Comparison of ENCODE assay signal across 29 cellular contexts in the genomic region with DNA sequence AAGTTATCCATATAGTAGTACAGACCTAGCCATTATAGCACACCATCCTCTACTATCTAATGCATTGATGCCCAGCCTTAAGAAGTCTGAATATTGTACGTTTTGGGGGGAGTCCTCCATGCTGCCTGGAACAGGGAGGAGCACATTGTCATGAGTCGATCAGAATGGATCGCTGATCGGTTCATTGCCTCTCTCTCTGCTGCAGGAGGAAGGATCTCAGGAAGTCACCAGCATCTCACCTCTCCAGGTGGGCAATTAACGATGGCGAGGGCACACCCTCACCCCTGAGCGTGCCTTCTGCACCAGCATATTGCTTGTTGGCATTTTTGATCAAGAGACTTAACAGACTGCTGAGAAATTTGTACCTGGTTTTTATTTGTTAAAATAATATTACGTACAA. TPM values are rescaled to one million over a fixed set of nuclear protein-coding genes. Genes with fewer than 3 reads are reported as not detected.
DNase-seq lines count a peak whose midpoint lies in the region; ATAC-seq and TF ChIP-seq lines count a peak whose summit lies in the region.
"Had no signal": no experiment of that assay in that cellular context is flagged by ENCODE, and none has a peak within 500 bp of the region (broad histone marks: within the 10 kb centered on the region; RNA-seq: fewer than 3 reads in every experiment).

No MANE protein-coding gene starts in this region.

- peak overlapping the region; percentile 31 for H3K27ac Mint-ChIP-seq in activated CD8-positive, alpha-beta memory T cell treated with anti-CD3 and anti-CD28 coated beads, Interleukin-2, amount 10 ng/mL, durations not matched to agents 7 days and 5 days
- peak overlapping the region; percentile 53 to 78 for H3K27ac Mint-ChIP-seq in effector memory CD8-positive, alpha-beta T cell
- H3K27ac Mint-ChIP-seq in stimulated activated memory B cell treated with anti-CD40 and anti-IgM and Interleukin-4, amounts not matched to agents 10 μg/mL and 1 μg/mL and 100 μg/mL, for 72 hours: peak overlapping the region; percentile 78

- no peaks in the 10 kb centered on the region for H3K9me3 Mint-ChIP-seq in activated CD8-positive, alpha-beta memory T cell treated with anti-CD3 and anti-CD28 coated beads, Interleukin-2, amount 10 ng/mL, durations not matched to agents 7 days and 5 days (ENCODE audit: low read depth)
- H3K9me3 Mint-ChIP-seq in effector memory CD8-positive, alpha-beta T cell: no peaks in the 10 kb centered on the region
- H3K9me3 Mint-ChIP-seq in stimulated activated memory B cell treated with anti-CD40 and anti-IgM and Interleukin-4, amounts not matched to agents 10 μg/mL and 1 μg/mL and 100 μg/mL, for 72 hours: no peaks in the 10 kb centered on the region
- H3K9me3 Mint-ChIP-seq: activated CD4-positive, alpha-beta T cell treated with anti-CD3 and anti-CD28 coated beads, Interleukin-2, amount 10 ng/mL, durations not matched to agents 7 days and 5 days; activated naive CD4-positive, alpha-beta T cell treated with anti-CD3 and anti-CD28 coated beads, Interleukin-2, amount 50 U/mL, for 24 hours; activated T-cell treated with anti-CD3 and anti-CD28 coated beads, Interleukin-2, amount 50 U/mL, for 4 hours; mesothelial cell of epicardium; naive thymus-derived CD8-positive, alpha-beta T cell had no signal

- H3K4me3 Mint-ChIP-seq in activated CD8-positive, alpha-beta memory T cell treated with anti-CD3 and anti-CD28 coated beads, Interleukin-2, amount 10 ng/mL, durations not matched to agents 7 days and 5 days: no peak overlapping the region
- H3K4me3 Mint-ChIP-seq in effector memory CD8-positive, alpha-beta T cell: peak overlapping the region in 1 of 2 donors; percentile 38
- H3K4me3 Mint-ChIP-seq in stimulated activated memory B cell treated with anti-CD40 and anti-IgM and Interleukin-4, amounts not matched to agents 10 μg/mL and 1 μg/mL and 100 μg/mL, for 72 hours: no peak overlapping the region
- H3K4me3 Mint-ChIP-seq: activated CD4-positive, alpha-beta T cell treated with anti-CD3 and anti-CD28 coated beads, Interleukin-2, amount 10 ng/mL, durations not matched to agents 7 days and 5 days; activated T-cell treated with anti-CD3 and anti-CD28 coated beads, Interleukin-2, amount 50 U/mL, for 4 hours; mesothelial cell of epicardium had no signal

- H3K4me1 Mint-ChIP-seq in activated CD8-positive, alpha-beta memory T cell treated with anti-CD3 and anti-CD28 coated beads, Interleukin-2, amount 10 ng/mL, durations not matched to agents 7 days and 5 days: peaks cover 95% of the 10 kb centered on the region
- H3K4me1 Mint-ChIP-seq in effector memory CD8-positive, alpha-beta T cell (ENCODE audit: low read depth in 2 of 2): peaks cover 74 to 78% of the 10 kb centered on the region in 2 donors
- H3K4me1 Mint-ChIP-seq in stimulated activated memory B cell treated with anti-CD40 and anti-IgM and Interleukin-4, amounts not matched to agents 10 μg/mL and 1 μg/mL and 100 μg/mL, for 72 hours: peaks cover 78% of the 10 kb centered on the region

- DNase-seq in right atrium auricular region (ENCODE audit: low spot score) (peak; percentile 9), Right ventricle myocardium inferior (ENCODE audit: missing footprints) (no peak), NOMO-1 (lab: John Stamatoyannopoulos, UW; ENCODE audit: unreplicated experiment in 2 of 2) (no peak), vagina (ENCODE audit: extremely low spot score in 2 of 2) (no peak)
- DNase-seq in activated CD8-positive, alpha-beta memory T cell treated with anti-CD3 and anti-CD28 coated beads, Interleukin-2, amount 10 ng/mL, durations not matched to agents 7 days and 5 days: no peak
- DNase-seq in effector memory CD8-positive, alpha-beta T cell: no peak
- DNase-seq: activated CD4-positive, alpha-beta T cell treated with anti-CD3 and anti-CD28 coated beads, Interleukin-2, amount 10 ng/mL, durations not matched to agents 7 days and 5 days; activated T-cell treated with anti-CD3 and anti-CD28 coated beads, Interleukin-2, amount 50 U/mL, for 4 hours; body of pancreas; C1 segment of cervical spinal cord; effector memory CD4-positive, alpha-beta T cell; naive thymus-derived CD8-positive, alpha-beta T cell; NCI-H187 treated with DMSO at 0.1 percent for 48 hours; NCI-H526 treated with DMSO at 0.1 percent for 48 hours; right cardiac atrium; spleen; stimulated activated CD4-positive, alpha-beta T cell treated with anti-CD3 and anti-CD28 coated beads, Interleukin-4, amount 100 ng/mL, for 1 hour; stimulated activated naive CD4-positive, alpha-beta T cell treated with Interleukin-2 at 50 U/mL for 16 hours; WERI-Rb-1 had no signal

- H3K27me3 ChIP-seq in right atrium auricular region (no peaks in the 10 kb centered on the region), vagina (no peaks in the 10 kb centered on the region)
- H3K27me3 ChIP-seq: body of pancreas, esophagus muscularis mucosa, spleen had no signal

- H3K9me3 ChIP-seq in right atrium auricular region (no peaks in the 10 kb centered on the region), vagina (no peaks in the 10 kb centered on the region)
- H3K9me3 ChIP-seq: body of pancreas, esophagus muscularis mucosa, spleen had no signal

- no peaks in the 10 kb centered on the region for H3K27me3 Mint-ChIP-seq in activated CD8-positive, alpha-beta memory T cell treated with anti-CD3 and anti-CD28 coated beads, Interleukin-2, amount 10 ng/mL, durations not matched to agents 7 days and 5 days
- no peaks in the 10 kb centered on the region for H3K27me3 Mint-ChIP-seq in effector memory CD8-positive, alpha-beta T cell
- H3K27me3 Mint-ChIP-seq in stimulated activated memory B cell treated with anti-CD40 and anti-IgM and Interleukin-4, amounts not matched to agents 10 μg/mL and 1 μg/mL and 100 μg/mL, for 72 hours: no peaks in the 10 kb centered on the region
- H3K27me3 Mint-ChIP-seq: activated CD4-positive, alpha-beta T cell treated with anti-CD3 and anti-CD28 coated beads, Interleukin-2, amount 10 ng/mL, durations not matched to agents 7 days and 5 days; activated naive CD4-positive, alpha-beta T cell treated with anti-CD3 and anti-CD28 coated beads, Interleukin-2, amount 50 U/mL, for 24 hours; naive thymus-derived CD8-positive, alpha-beta T cell had no signal

- CTCF ChIA-PET in activated CD8-positive, alpha-beta memory T cell treated with anti-CD3 and anti-CD28 coated beads, Interleukin-2, amount 10 ng/mL, durations not matched to agents 7 days and 5 days (lab: Charles Lee): interaction anchor here (1.7 to 6.8 kb wide), 2 partner anchors 9 to 178 kb away, joined by 5 to 38 read pairs; no protein-coding TSS in a partner anchor

- intact Hi-C loops in Right ventricle myocardium inferior (cut with DNase I): no loop called here
- intact Hi-C loops in vagina (cut with DNase I): no loop called here

- TF ChIP-seq POLR2A in vagina (IDR thresholded peaks at IDR 0.05): no peak

- no peak overlapping the region for H3K4me3 ChIP-seq in right atrium auricular region
- no peak overlapping the region for H3K4me3 ChIP-seq in vagina
- H3K4me3 ChIP-seq: body of pancreas, esophagus muscularis mucosa, spleen had no signal

- peaks cover 0 to 79% of the 10 kb centered on the region in 2 donors for H3K4me1 ChIP-seq in right atrium auricular region
- peaks cover 80% of the 10 kb centered on the region for H3K4me1 ChIP-seq in vagina

- TF ChIP-seq CTCF in right atrium auricular region (IDR thresholded peaks at IDR 0.05): no peak
- no peak for TF ChIP-seq CTCF in vagina (IDR thresholded peaks at IDR 0.05)

- ATAC-seq in Right ventricle myocardium inferior (no peak), GM21423 (IDR thresholded peaks at IDR 0.05; ENCODE audit: unreplicated experiment) (no peak)
- ATAC-seq in activated CD8-positive, alpha-beta memory T cell treated with anti-CD3 and anti-CD28 coated beads, Interleukin-2, amount 10 ng/mL, durations not matched to agents 7 days and 5 days: no peak
- ATAC-seq in effector memory CD8-positive, alpha-beta T cell (replicated peaks): no peak
- no peak for ATAC-seq in stimulated activated memory B cell treated with anti-CD40 and anti-IgM and Interleukin-4, amounts not matched to agents 10 μg/mL and 1 μg/mL and 100 μg/mL, for 72 hours
- ATAC-seq: activated T-cell treated with anti-CD3 and anti-CD28 coated beads, Interleukin-2, amount 50 U/mL, for 4 hours; body of pancreas; HepG2; left lobe of liver; naive thymus-derived CD8-positive, alpha-beta T cell; right cardiac atrium; SK-N-SH treated with all-trans-retinoic acid at 6 μM for 48 hours had no signal

- H3K27ac ChIP-seq in right atrium auricular region (no peak overlapping the region), vagina (no peak overlapping the region)
- H3K27ac ChIP-seq: body of pancreas, parathyroid adenoma, RWPE1, WERI-Rb-1 had no signal

- H3K36me3 Mint-ChIP-seq in activated CD8-positive, alpha-beta memory T cell treated with anti-CD3 and anti-CD28 coated beads, Interleukin-2, amount 10 ng/mL, durations not matched to agents 7 days and 5 days: peaks cover 93% of the 10 kb centered on the region
- H3K36me3 Mint-ChIP-seq in effector memory CD8-positive, alpha-beta T cell (ENCODE audit: insufficient read depth): peaks cover 93% of the 10 kb centered on the region
- peaks cover 93% of the 10 kb centered on the region for H3K36me3 Mint-ChIP-seq in stimulated activated memory B cell treated with anti-CD40 and anti-IgM and Interleukin-4, amounts not matched to agents 10 μg/mL and 1 μg/mL and 100 μg/mL, for 72 hours

- H3K36me3 ChIP-seq in right atrium auricular region (peaks cover 86% of the 10 kb centered on the region), vagina (peaks cover 0 to 33% of the 10 kb centered on the region in 2 donors)
- H3K36me3 ChIP-seq: WERI-Rb-1 had no signal

RNA-seq across cellular contexts. Expression of a gene that starts 11.5 kb away (rescaled TPM):
- total RNA-seq in right atrium auricular region (100 to 1,000 TPM; 151 to 165 TPM), Right ventricle myocardium inferior (214 TPM), vagina (57.5 TPM)
- 100 to 1,000 TPM; 492 to 862 TPM for total RNA-seq in activated CD8-positive, alpha-beta memory T cell treated with anti-CD3 and anti-CD28 coated beads, Interleukin-2, amount 10 ng/mL, durations not matched to agents 7 days and 5 days

RNA-seq across cellular contexts. Expression of a gene that starts 35.9 kb away (rescaled TPM):
- total RNA-seq in right atrium auricular region (1 to 10 TPM; 3.7 to 4.2 TPM), Right ventricle myocardium inferior (16.5 TPM), vagina (0.98 TPM)
- 10 to 100 TPM in 1 of 2 experiments, 1 to 10 TPM in 1; 7.6 to 18.1 TPM for total RNA-seq in activated CD8-positive, alpha-beta memory T cell treated with anti-CD3 and anti-CD28 coated beads, Interleukin-2, amount 10 ng/mL, durations not matched to agents 7 days and 5 days
